Comparison of ENCODE assay signal across 11 cellular contexts in the genomic region with DNA sequence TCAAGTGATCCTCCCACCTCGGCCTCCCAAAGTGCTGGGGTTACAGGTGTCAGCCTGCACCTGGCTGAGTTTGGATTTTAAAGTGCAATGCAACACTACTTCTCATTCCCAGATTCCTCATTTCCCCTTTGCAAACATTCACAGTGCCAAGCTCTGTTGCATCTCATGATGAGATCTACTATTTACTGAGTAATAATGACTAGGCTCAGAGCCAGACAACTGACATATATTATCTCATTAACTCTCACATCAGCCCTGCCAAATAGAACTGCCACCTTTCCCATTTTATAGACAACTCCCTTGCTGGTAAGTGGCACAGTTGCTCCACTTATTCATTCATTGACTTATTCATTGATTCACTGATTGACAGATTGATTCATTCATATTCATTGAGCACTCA. TPM values are rescaled to one million over a fixed set of nuclear protein-coding genes. Genes with fewer than 3 reads are reported as not detected.
DNase-seq lines count a peak whose midpoint lies in the region; ATAC-seq and TF ChIP-seq lines count a peak whose summit lies in the region.
"Had no signal": no experiment of that assay in that cellular context is flagged by ENCODE, and none has a peak within 500 bp of the region (broad histone marks: within the 10 kb centered on the region; RNA-seq: fewer than 3 reads in every experiment).

No MANE protein-coding gene starts in this region.

- H3K27ac ChIP-seq in RWPE1 (peak overlapping the region; percentile 93), hepatocyte (peak overlapping the region; percentile 95)

- TF ChIP-seq CTCF in RWPE1 (conservative IDR thresholded peaks at IDR 0.05; ENCODE audit: low read depth) (no peak), hepatocyte (IDR thresholded peaks at IDR 0.05; ENCODE audit: poor library complexity) (no peak)

- H3K4me3 ChIP-seq in hepatocyte: no peak overlapping the region

- H3K9me2 ChIP-seq in hepatocyte (replicated peaks; ENCODE audit: insufficient read depth): no peaks in the 10 kb centered on the region

- H2AFZ ChIP-seq in hepatocyte: no peak overlapping the region

- no peaks in the 10 kb centered on the region for H3K27me3 ChIP-seq in hepatocyte

- no peak overlapping the region for H3K4me2 ChIP-seq in hepatocyte

- no peaks in the 10 kb centered on the region for H3K9me3 ChIP-seq in hepatocyte (ENCODE audit: low read depth)

- WGBS in hepatocyte (ENCODE audit: low lambda C conversion rate, missing lambda C conversion rate): 94% methylated on average over 1 of the region's 1 CpG

- no peaks in the 10 kb centered on the region for H3K79me2 ChIP-seq in hepatocyte

- peaks cover 49% of the 10 kb centered on the region for H3K4me1 ChIP-seq in hepatocyte (ENCODE audit: insufficient read depth)

- DNase-seq in DMS153 (lab: John Stamatoyannopoulos, UW) (peak; percentile 86), NCI-H128 (lab: John Stamatoyannopoulos, UW; ENCODE audit: unreplicated experiment) (peak; percentile 26), RWPE1 (ENCODE audit: low spot score) (peak; percentile 70), hepatocyte (ENCODE audit: low spot score) (no peak), KG1 (lab: John Stamatoyannopoulos, UW) (no peak)
- DNase-seq in effector CD4-positive, alpha-beta T cell: no peak
- DNase-seq: activated gamma-delta T cell treated with Interleukin-2 at 50 U/mL for 16 hours, NCI-H526 had no signal

- H4K20me1 ChIP-seq in hepatocyte (ENCODE audit: insufficient read depth, poor library complexity, severe bottlenecking): no peaks in the 10 kb centered on the region

- CTCF ChIA-PET in RWPE1 (lab: Yijun Ruan, JAX): interaction anchor here (0.7 to 0.9 kb wide), 2 partner anchors 85 to 101 kb away, joined by 3 to 4 read pairs; no protein-coding TSS in a partner anchor

- no peaks in the 10 kb centered on the region for H3K36me3 ChIP-seq in hepatocyte (replicated peaks; ENCODE audit: insufficient read depth, low read depth)

- ATAC-seq in GM19395 (IDR thresholded peaks at IDR 0.05; ENCODE audit: unreplicated experiment) (no peak), HG03442 (IDR thresholded peaks at IDR 0.05; ENCODE audit: unreplicated experiment) (no peak)

- POLR2A ChIA-PET in RWPE1 (lab: Yijun Ruan, JAX; ENCODE audit: low non-redundant PET): no interaction called here

RNA-seq across cellular contexts. Expression of a gene that starts 7.0 kb away (rescaled TPM):
- total RNA-seq in hepatocyte: 3.6 and 4.6 TPM in 2 replicates
- 3.7 and 3.9 TPM in 2 replicates for polyA plus RNA-seq in hepatocyte
- total RNA-seq: omental fat pad had no signal

RNA-seq across cellular contexts. Expression of a gene that starts 22.9 kb away (rescaled TPM):
- total RNA-seq in hepatocyte: 160 TPM in 2 replicates
- 33.7 and 45.7 TPM in 2 replicates for polyA plus RNA-seq in hepatocyte

Comparison
In these comparisons a context has a peak if more than half of its experiments do, and no peak if none do; other contexts are left out.
1. DNase-seq: peak in DMS153 (single experiment), NCI-H128 (single experiment) and RWPE1 (single experiment); none in hepatocyte (single experiment), KG1 (single experiment) and effector CD4-positive, alpha-beta T cell (single experiment).